14 cellular contexts compared by ENCODE assay signal in the genomic region with DNA sequence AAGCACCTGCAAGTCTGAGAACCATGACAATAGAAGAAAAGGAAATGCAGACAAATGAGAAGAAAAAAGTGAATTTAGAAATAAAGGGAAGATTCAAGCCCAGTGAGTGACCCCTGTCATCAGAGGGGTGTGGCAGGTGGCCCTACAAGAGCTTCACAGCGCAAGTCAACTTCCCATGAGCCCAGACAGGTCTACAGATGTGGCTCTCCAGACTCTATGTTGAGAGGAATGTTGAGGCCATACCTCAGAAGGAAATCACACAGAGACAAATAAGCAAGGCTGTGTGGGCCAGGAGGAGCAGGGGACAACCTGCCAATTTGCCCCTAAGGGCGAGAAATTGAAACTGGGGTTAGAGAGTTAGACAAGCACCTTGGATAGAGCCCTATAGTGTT.
DNase-seq lines count a peak whose midpoint lies in the region; ATAC-seq, FAIRE-seq and TF ChIP-seq lines count a peak whose summit lies in the region.
"Had no signal": no experiment of that assay in that cellular context is flagged by ENCODE, and none has a peak within 500 bp of the region (broad histone marks: within the 10 kb centered on the region; RNA-seq: fewer than 3 reads in every experiment).

No MANE protein-coding gene starts in this region.

- 97% methylated on average over 2 of the region's 2 CpGs for WGBS in mesenchymal stem cell

- H2AFZ ChIP-seq in GM23338, result 0 out of 2 replicates have a peak overlapping the region, but pooled peaks have one; percentile 38
- no peak overlapping the region for H2AFZ ChIP-seq in PC-9
- H2AFZ ChIP-seq in keratinocyte (ENCODE audit: control insufficient read depth, low read length), result no peak overlapping the region
- no peak overlapping the region for H2AFZ ChIP-seq in mesenchymal stem cell (ENCODE audit: low read depth, low read length)

- H2BK12ac ChIP-seq in mesenchymal stem cell (ENCODE audit: low read length in 2 of 2), result no peak overlapping the region

- DNase-seq in GM23338 (ENCODE audit: low spot score), result no peak
- no peak for DNase-seq in PC-9
- no peak for DNase-seq in keratinocyte (ENCODE audit: low read depth, low spot score)
- DNase-seq in DMS153 treated with DMSO at 0.1 percent for 48 hours (lab: John Stamatoyannopoulos, UW; ENCODE audit: unreplicated experiment), result no peak
- DNase-seq in NCI-H2171 (lab: John Stamatoyannopoulos, UW), result no peak
- no peak for DNase-seq in mesenchymal stem cell
- DNase-seq: effector CD8-positive, alpha-beta T cell; NCI-H1930; NCI-H774; tibial artery had no signal

- FAIRE-seq in keratinocyte (lab: Jason Lieb, UNC), result no peak

- H3K9me2 ChIP-seq in GM23338 (ENCODE audit: insufficient read depth) (peaks cover 16% of the 10 kb centered on the region), PC-9 (ENCODE audit: insufficient read depth) (no peaks in the 10 kb centered on the region)

- H2BK15ac ChIP-seq in mesenchymal stem cell (ENCODE audit: low read depth, poor library complexity, severe bottlenecking), result no peak overlapping the region

- no peak overlapping the region for H3K4me3 ChIP-seq in GM23338
- no peak overlapping the region for H3K4me3 ChIP-seq in PC-9
- no peak overlapping the region for H3K4me3 ChIP-seq in keratinocyte (ENCODE audit: control insufficient read depth in 2 of 3, extremely low read depth in 1 of 3, insufficient read depth in 2 of 3, low read depth in 1 of 3, low read length in 3 of 3)
- no peak overlapping the region for H3K4me3 ChIP-seq in mesenchymal stem cell (ENCODE audit: insufficient read depth in 1 of 2, low read depth in 1 of 2, low read length in 2 of 2)
- H3K4me3 ChIP-seq: body of pancreas, tibial artery had no signal

- dilution Hi-C loops in keratinocyte (cut with MboI; ENCODE audit: extremely low pct_ligation_motif_present, low sequenced_read_pairs), result no loop called here

- H3K27ac ChIP-seq in GM23338 (ENCODE audit: low read depth) (no peak overlapping the region), PC-9 (peak overlapping the region; percentile 43), keratinocyte (ENCODE audit: control insufficient read depth, insufficient read depth, low read length) (peak overlapping the region; percentile 45), mesenchymal stem cell (ENCODE audit: low read length, poor library complexity, severe bottlenecking) (no peak overlapping the region)
- H3K27ac ChIP-seq: C4-2B, tibial artery had no signal

- H3K4me1 Mint-ChIP-seq in GM23338, result peaks cover 15% of the 10 kb centered on the region

- no peak overlapping the region for H3K23ac ChIP-seq in mesenchymal stem cell (ENCODE audit: low read length in 2 of 2)

- no peaks in the 10 kb centered on the region for H3F3A ChIP-seq in GM23338 (replicated peaks; ENCODE audit: low read depth)
- no peaks in the 10 kb centered on the region for H3F3A ChIP-seq in PC-9 (ENCODE audit: insufficient read depth, low read depth)

- ATAC-seq in GM19035 (IDR thresholded peaks at IDR 0.05; ENCODE audit: unreplicated experiment), result peak; percentile 27
- ATAC-seq in GM23338, result no peak

- no TSS peak for BruUV-seq in PC-9 (replicated peaks; lab: Mats Ljungman, UMichigan)

- POLR2A ChIA-PET in PC-9 (lab: Charles Lee; ENCODE audit: unreplicated experiment), result no interaction called here

- no peak overlapping the region for H2BK5ac ChIP-seq in mesenchymal stem cell (ENCODE audit: low read depth, low read length, poor library complexity, severe bottlenecking)

- no peaks in the 10 kb centered on the region for H3K9me1 ChIP-seq in keratinocyte (ENCODE audit: control insufficient read depth, extremely low read depth, insufficient read depth, low read length)

- CTCF ChIA-PET in PC-9 (lab: Charles Lee), result no interaction called here

- H3K27me3 Mint-ChIP-seq in GM23338 (ENCODE audit: insufficient read depth, low read depth, poor library complexity), result peaks cover 7% of the 10 kb centered on the region
- H3K27me3 Mint-ChIP-seq: naive thymus-derived CD4-positive, alpha-beta T cell had no signal

- H3K27me3 ChIP-seq in GM23338 (ENCODE audit: insufficient read depth) (no peaks in the 10 kb centered on the region), PC-9 (ENCODE audit: insufficient read depth, low read depth) (peaks cover 28% of the 10 kb centered on the region), keratinocyte (ENCODE audit: control insufficient read depth, extremely low read depth, insufficient read depth, low read length) (no peaks in the 10 kb centered on the region), mesenchymal stem cell (ENCODE audit: control insufficient read depth in 1 of 2, insufficient read depth in 1 of 2, low read length in 2 of 2) (peaks cover 0 to 4% of the 10 kb centered on the region in 2 experiments)
- H3K27me3 ChIP-seq: body of pancreas, tibial artery had no signal

- intact Hi-C loops in PC-9 (cut with micrococcal nuclease; ENCODE audit: unreplicated experiment), result no loop called here

- H3K4me2 ChIP-seq in GM23338 (0 out of 2 replicates have a peak overlapping the region, but pooled peaks have one; percentile 26), PC-9 (no peak overlapping the region), keratinocyte (ENCODE audit: control insufficient read depth, extremely low read depth, insufficient read depth, low read depth, low read length) (peak overlapping the region; percentile 49), mesenchymal stem cell (ENCODE audit: low read length, poor library complexity, severe bottlenecking) (no peak overlapping the region)

- no peaks in the 10 kb centered on the region; the same call in 2 of the 3 replicates for H3K9me3 Mint-ChIP-seq in GM23338

- H3K36me3 ChIP-seq in GM23338 (ENCODE audit: insufficient read depth) (no peaks in the 10 kb centered on the region), PC-9 (ENCODE audit: low read depth) (no peaks in the 10 kb centered on the region), keratinocyte (ENCODE audit: control insufficient read depth in 2 of 2, extremely low read depth in 1 of 2, insufficient read depth in 2 of 2, low read length in 2 of 2) (no peaks in the 10 kb centered on the region), mesenchymal stem cell (ENCODE audit: control insufficient read depth in 1 of 2, insufficient read depth in 2 of 2, low read depth in 1 of 2, low read length in 2 of 2) (no peaks in the 10 kb centered on the region)
- H3K36me3 ChIP-seq: tibial artery had no signal

- H3K9me3 ChIP-seq in PC-9 (ENCODE audit: insufficient read depth, low read depth), result no peaks in the 10 kb centered on the region
- no peaks in the 10 kb centered on the region for H3K9me3 ChIP-seq in keratinocyte (ENCODE audit: control insufficient read depth, low read depth, low read length)
- H3K9me3 ChIP-seq in mesenchymal stem cell (ENCODE audit: control insufficient read depth, low read length), result no peaks in the 10 kb centered on the region
- H3K9me3 ChIP-seq: body of pancreas, tibial artery had no signal

- H3K4ac ChIP-seq in mesenchymal stem cell (ENCODE audit: low read depth in 1 of 2, low read length in 2 of 2), result no peak overlapping the region

- H3K79me1 ChIP-seq in mesenchymal stem cell (replicated peaks; ENCODE audit: low read length, poor library complexity, severe bottlenecking), result no peaks in the 10 kb centered on the region

- no peaks in the 10 kb centered on the region for H3K36me3 Mint-ChIP-seq in GM23338 (ENCODE audit: low read depth)

- no peak overlapping the region for H3K14ac ChIP-seq in mesenchymal stem cell (ENCODE audit: low read length in 2 of 2)

- H4K20me1 ChIP-seq in GM23338 (replicated peaks; ENCODE audit: insufficient read depth), result no peaks in the 10 kb centered on the region
- H4K20me1 ChIP-seq in PC-9 (ENCODE audit: insufficient read depth), result no peaks in the 10 kb centered on the region
- H4K20me1 ChIP-seq in keratinocyte (ENCODE audit: control insufficient read depth, extremely low read depth, insufficient read depth, low read length), result no peaks in the 10 kb centered on the region

- no peaks in the 10 kb centered on the region for H3K79me2 ChIP-seq in GM23338 (replicated peaks; ENCODE audit: insufficient read depth)
- H3K79me2 ChIP-seq in PC-9 (ENCODE audit: low read depth), result no peaks in the 10 kb centered on the region
- H3K79me2 ChIP-seq in keratinocyte (ENCODE audit: control insufficient read depth, insufficient read depth, low read length), result no peaks in the 10 kb centered on the region

- H3K9ac ChIP-seq in keratinocyte (ENCODE audit: control insufficient read depth, extremely low read depth, insufficient read depth, low read length) (peak overlapping the region; percentile 25), mesenchymal stem cell (ENCODE audit: low read length) (no peak overlapping the region)

- TF ChIP-seq CTCF in GM23338 (conservative IDR thresholded peaks at IDR 0.05; ENCODE audit: low read depth in 2 of 2) (no peak), PC-9 (conservative IDR thresholded peaks at IDR 0.05) (no peak), keratinocyte (optimal IDR thresholded peaks at IDR 0.05 in 1 of 3, IDR thresholded peaks at IDR 0.05 in 1 of 3, conservative IDR thresholded peaks at IDR 0.05 in 1 of 3; ENCODE audit: extremely low read depth in 1 of 3, insufficient read depth in 2 of 3, low read length in 3 of 3) (no peak)

- H4K91ac ChIP-seq in mesenchymal stem cell (ENCODE audit: low read length), result no peak overlapping the region

- H3K4me1 ChIP-seq in GM23338 (ENCODE audit: insufficient read depth), result peaks cover 9% of the 10 kb centered on the region
- H3K4me1 ChIP-seq in PC-9 (replicated peaks; ENCODE audit: insufficient read depth), result no peaks in the 10 kb centered on the region
- peaks cover 14% of the 10 kb centered on the region for H3K4me1 ChIP-seq in keratinocyte (ENCODE audit: control insufficient read depth, extremely low read depth, insufficient read depth, low read length)
- H3K4me1 ChIP-seq in mesenchymal stem cell (ENCODE audit: control insufficient read depth, insufficient read depth, low read depth, low read length), result no peaks in the 10 kb centered on the region

- H3K27ac Mint-ChIP-seq in GM23338, result no peak overlapping the region

- no peak overlapping the region for H2AK5ac ChIP-seq in mesenchymal stem cell (ENCODE audit: low read length, severe bottlenecking)

- H3K4me3 Mint-ChIP-seq in GM23338, result no peak overlapping the region

- no peak overlapping the region for H3K18ac ChIP-seq in mesenchymal stem cell (ENCODE audit: low read depth in 1 of 2, low read length in 2 of 2)

- no peak overlapping the region for H2BK120ac ChIP-seq in mesenchymal stem cell (ENCODE audit: low read depth, low read length)

- no peak overlapping the region for H4K8ac ChIP-seq in mesenchymal stem cell (ENCODE audit: low read length)

TF ChIP-seq in GM23338, 12 proteins besides CTCF, POLR2A, EP300 and RAD21:
- TF ChIP-seq EZH2phosphoT487 (IDR thresholded peaks at IDR 0.05; ENCODE audit: unreplicated experiment), result no peak
- no peak for TF ChIP-seq CREB1 (CRISPR knock-in tag; IDR thresholded peaks at IDR 0.05; ENCODE audit: low read depth)
TF ChIP-seq in GM23338: peak in this region for 0.

Comparison
In these comparisons a context has a peak if more than half of its experiments do, and no peak if none do; other contexts are left out.
1. H3K27ac ChIP-seq: peak in PC-9 (single experiment) and keratinocyte (single experiment); none in GM23338 (single experiment) and mesenchymal stem cell (single experiment).
2. H3K4me2 ChIP-seq: peak in GM23338 (single experiment) and keratinocyte (single experiment); none in PC-9 (single experiment) and mesenchymal stem cell (single experiment).